2 cellular contexts compared by ENCODE assay signal in genomic region chr1:57860333-57860732, GRCh38.
TF ChIP-seq lines count a peak whose summit lies in the region.

No MANE protein-coding gene starts in this region.

TF ChIP-seq in GM23338, 12 proteins besides CTCF, POLR2A, EP300 and RAD21 (continued from another document):
- no peak for TF ChIP-seq ZNF331 (CRISPR knock-in tag; IDR thresholded peaks at IDR 0.05; ENCODE audit: low read depth)
- TF ChIP-seq NANOG (IDR thresholded peaks at IDR 0.05; ENCODE audit: borderline replicate concordance), result no peak
- TF ChIP-seq ZNF114 (CRISPR knock-in tag; IDR thresholded peaks at IDR 0.05), result no peak
- no peak for TF ChIP-seq JUNB (IDR thresholded peaks at IDR 0.05; ENCODE audit: unreplicated experiment)
- TF ChIP-seq, protein P1, sequence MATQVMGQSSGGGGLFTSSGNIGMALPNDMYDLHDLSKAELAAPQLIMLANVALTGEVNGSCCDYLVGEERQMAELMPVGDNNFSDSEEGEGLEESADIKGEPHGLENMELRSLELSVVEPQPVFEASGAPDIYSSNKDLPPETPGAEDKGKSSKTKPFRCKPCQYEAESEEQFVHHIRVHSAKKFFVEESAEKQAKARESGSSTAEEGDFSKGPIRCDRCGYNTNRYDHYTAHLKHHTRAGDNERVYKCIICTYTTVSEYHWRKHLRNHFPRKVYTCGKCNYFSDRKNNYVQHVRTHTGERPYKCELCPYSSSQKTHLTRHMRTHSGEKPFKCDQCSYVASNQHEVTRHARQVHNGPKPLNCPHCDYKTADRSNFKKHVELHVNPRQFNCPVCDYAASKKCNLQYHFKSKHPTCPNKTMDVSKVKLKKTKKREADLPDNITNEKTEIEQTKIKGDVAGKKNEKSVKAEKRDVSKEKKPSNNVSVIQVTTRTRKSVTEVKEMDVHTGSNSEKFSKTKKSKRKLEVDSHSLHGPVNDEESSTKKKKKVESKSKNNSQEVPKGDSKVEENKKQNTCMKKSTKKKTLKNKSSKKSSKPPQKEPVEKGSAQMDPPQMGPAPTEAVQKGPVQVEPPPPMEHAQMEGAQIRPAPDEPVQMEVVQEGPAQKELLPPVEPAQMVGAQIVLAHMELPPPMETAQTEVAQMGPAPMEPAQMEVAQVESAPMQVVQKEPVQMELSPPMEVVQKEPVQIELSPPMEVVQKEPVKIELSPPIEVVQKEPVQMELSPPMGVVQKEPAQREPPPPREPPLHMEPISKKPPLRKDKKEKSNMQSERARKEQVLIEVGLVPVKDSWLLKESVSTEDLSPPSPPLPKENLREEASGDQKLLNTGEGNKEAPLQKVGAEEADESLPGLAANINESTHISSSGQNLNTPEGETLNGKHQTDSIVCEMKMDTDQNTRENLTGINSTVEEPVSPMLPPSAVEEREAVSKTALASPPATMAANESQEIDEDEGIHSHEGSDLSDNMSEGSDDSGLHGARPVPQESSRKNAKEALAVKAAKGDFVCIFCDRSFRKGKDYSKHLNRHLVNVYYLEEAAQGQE (IDR thresholded peaks at IDR 0.05; ENCODE audit: unreplicated experiment), result no peak
- no peak for TF ChIP-seq STAT1 (IDR thresholded peaks at IDR 0.05; ENCODE audit: unreplicated experiment)
- no peak for TF ChIP-seq ZNF462 (CRISPR knock-in tag; IDR thresholded peaks at IDR 0.05)
- TF ChIP-seq ETS1 (IDR thresholded peaks at IDR 0.05), result no peak
- TF ChIP-seq EZH2phosphoT487 (IDR thresholded peaks at IDR 0.05; ENCODE audit: unreplicated experiment), result no peak
- TF ChIP-seq EZH2 (IDR thresholded peaks at IDR 0.05; ENCODE audit: low read depth, unreplicated experiment), result no peak

TF ChIP-seq in H1, 55 proteins besides CTCF, POLR2A, EP300 and RAD21 (continued from another document):
- TF ChIP-seq SIN3A (conservative IDR thresholded peaks at IDR 0.05 in 1 of 2, IDR thresholded peaks at IDR 0.05 in 1 of 2; ENCODE audit: low read depth in 1 of 2, low read length in 2 of 2), result no peak
- TF ChIP-seq FOSL1 (IDR thresholded peaks at IDR 0.05; ENCODE audit: insufficient read depth, low read depth, low read length), result no peak
- no peak for TF ChIP-seq BCL11A (IDR thresholded peaks at IDR 0.05; ENCODE audit: low read depth in 2 of 2, low read length in 2 of 2)
